In the genomic region with DNA sequence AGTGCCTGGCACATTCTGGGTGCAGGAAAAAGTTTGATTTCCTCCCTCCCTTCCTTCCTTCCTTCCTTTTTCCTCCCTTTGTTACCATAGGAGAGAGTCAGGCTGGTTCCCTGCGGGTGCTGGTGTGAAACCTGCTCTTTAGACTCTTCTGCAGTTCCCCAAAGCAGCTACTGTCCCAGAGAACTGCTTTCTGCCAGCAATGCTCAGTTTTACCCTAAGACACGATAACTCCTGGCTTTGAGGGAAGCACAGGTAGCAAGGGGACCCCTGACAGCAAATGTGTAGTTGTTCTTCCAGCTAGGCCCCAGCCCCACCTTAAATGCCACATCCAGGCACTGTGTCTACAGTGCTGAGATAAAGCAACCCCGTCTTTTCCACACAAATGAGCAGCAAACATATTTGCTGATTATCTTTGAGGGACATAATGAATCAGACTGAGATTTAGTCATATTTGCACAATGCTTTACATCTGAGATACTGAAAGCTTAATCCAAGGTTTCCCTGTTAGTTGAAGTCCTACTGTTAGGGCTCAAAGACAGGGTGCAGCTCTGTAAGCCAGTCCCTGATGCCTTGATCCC, we compare ENCODE assay signal across 1 cellular context.
TF ChIP-seq lines count a peak whose summit lies in the region.

No MANE protein-coding gene starts in this region.

TF ChIP-seq in GM23338, 12 proteins besides CTCF, POLR2A, EP300 and RAD21 (continued from another document):
- TF ChIP-seq EZH2 (IDR thresholded peaks at IDR 0.05; ENCODE audit: low read depth, unreplicated experiment) (no peak), CREB1 (CRISPR knock-in tag; IDR thresholded peaks at IDR 0.05; ENCODE audit: low read depth) (no peak), STAT1 (IDR thresholded peaks at IDR 0.05; ENCODE audit: unreplicated experiment) (no peak)
